21 cellular contexts compared by ENCODE assay signal in the genomic region with DNA sequence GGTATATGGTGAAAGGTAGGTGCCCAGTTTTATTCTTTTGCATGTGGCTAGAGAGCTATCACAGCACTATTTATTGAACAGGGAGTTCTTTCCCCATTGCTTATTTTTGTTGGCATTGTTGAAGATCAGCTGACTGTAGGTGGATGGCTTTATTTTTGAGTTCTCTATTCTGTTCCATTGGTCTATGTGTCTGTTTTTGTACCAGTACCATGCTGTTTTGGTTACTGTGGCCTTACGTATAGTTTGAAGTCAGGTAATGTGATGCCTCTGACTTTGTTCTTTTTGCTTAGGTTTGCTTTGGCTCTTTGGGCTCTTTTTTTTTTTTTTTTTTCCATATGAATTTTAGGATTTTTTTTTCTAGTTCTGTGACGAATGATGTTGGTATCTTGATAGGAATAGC.
"Had no signal": no experiment of that assay in that cellular context is flagged by ENCODE, and none has a peak within 500 bp of the region (broad histone marks: within the 10 kb centered on the region; RNA-seq: fewer than 3 reads in every experiment).

No MANE protein-coding gene starts in this region.

- DNase-seq: colonic mucosa; cortex of kidney; dorsolateral prefrontal cortex; effector CD4-positive, alpha-beta T cell; effector CD8-positive, alpha-beta T cell; effector memory CD4-positive, alpha-beta T cell; effector memory CD8-positive, alpha-beta T cell; endodermal cell; erythroblast; esophagus squamous epithelium; foreskin fibroblast; foreskin keratinocyte; foreskin melanocyte; gastrocnemius medialis; glutamatergic neuron; head of caudate nucleus; heart left ventricle; heart right ventricle had no signal

- H3K4me3 ChIP-seq: colonic mucosa, coronary artery, dorsolateral prefrontal cortex, esophagus muscularis mucosa, esophagus squamous epithelium, gastrocnemius medialis, gastroesophageal sphincter, heart left ventricle, heart right ventricle had no signal
